In genomic region chr22:15721884-15722283, GRCh38 we compare ENCODE assay signal across 19 cellular contexts. TPM values are rescaled to one million over a fixed set of nuclear protein-coding genes. Genes with fewer than 3 reads are reported as not detected.
"Had no signal": no experiment of that assay in that cellular context is flagged by ENCODE, and none has a peak within 500 bp of the region (broad histone marks: within the 10 kb centered on the region; RNA-seq: fewer than 3 reads in every experiment).

No MANE protein-coding gene starts in this region.

RNA-seq across cellular contexts. Expression of gene POTEH, which starts 32.1 kb away (rescaled TPM):
- total RNA-seq: activated naive CD4-positive, alpha-beta T cell treated with anti-CD3 and anti-CD28 coated beads for 36 hours; activated naive CD4-positive, alpha-beta T cell treated with anti-CD3 and anti-CD28 coated beads, Interleukin-2, amount 50 U/mL, for 72 hours; activated naive CD8-positive, alpha-beta T cell treated with anti-CD3 and anti-CD28 coated beads for 36 hours; activated naive CD8-positive, alpha-beta T cell treated with anti-CD3 and anti-CD28 coated beads, Interleukin-2, amount 10 ng/mL, durations not matched to agents 7 days and 5 days; activated T-cell treated with anti-CD3 and anti-CD28 coated beads, Interleukin-2, amount 50 U/mL, for 4 hours; activated T-cell treated with anti-CD3 and anti-CD28 coated beads, Interleukin-2, amount 50 U/mL, for 72 hours; activated T-helper 1 cell treated with anti-CD3 and anti-CD28 coated beads, Interleukin-12 subunit alpha, Interleukin-12 subunit beta, Interleukin-2, Interleukin-4 antibody, amounts not matched to agents 30 ng/mL and 10 ng/mL and 1 ng/mL, durations not matched to agents 14 hours and 24 hours and 36 hours; activated T-helper 17 cell treated with anti-CD3 and anti-CD28 coated beads, Interleukin-2, amount 50 U/mL, for 72 hours; activated T-helper 2 cell treated with anti-CD3 and anti-CD28 coated beads, Interferon-gamma antibody, Interleukin-2, Interleukin-4, amounts not matched to agents 10 μg/mL and 5 μg/mL and 100 μg/mL, durations not matched to agents 14 hours and 24 hours and 36 hours; adrenal gland; aorta; ascending aorta; astrocyte; body of pancreas; breast epithelium; bronchial epithelial cell; cardiac muscle cell; cerebellum had no signal
- polyA plus RNA-seq: adipose tissue, adrenal gland, aorta, cardiac muscle cell had no signal
